In the genomic region with DNA sequence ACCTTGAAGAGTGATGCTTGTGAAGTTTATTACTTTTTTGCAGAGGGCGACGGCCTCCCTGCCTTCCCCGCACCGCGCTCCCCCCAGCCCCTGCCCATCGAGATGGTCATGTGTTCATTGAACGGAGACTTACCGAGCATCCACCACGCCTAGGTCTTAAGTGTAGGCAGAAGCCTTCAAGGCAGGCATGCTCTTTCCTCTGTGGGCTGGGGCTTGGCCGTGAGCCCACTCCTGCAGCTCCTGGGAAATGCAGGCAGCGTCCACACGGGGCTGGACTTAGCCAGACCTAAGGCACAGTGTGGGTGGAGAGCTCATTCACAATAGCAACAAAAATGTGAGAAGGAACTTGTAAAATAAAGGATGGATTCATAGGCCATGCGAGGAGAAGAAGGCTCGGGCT, we compare ENCODE assay signal across 10 cellular contexts. TPM values are rescaled to one million over a fixed set of nuclear protein-coding genes. Genes with fewer than 3 reads are reported as not detected.
DNase-seq lines count a peak whose midpoint lies in the region; ATAC-seq and TF ChIP-seq lines count a peak whose summit lies in the region.
"Had no signal": no experiment of that assay in that cellular context is flagged by ENCODE, and none has a peak within 500 bp of the region (broad histone marks: within the 10 kb centered on the region; RNA-seq: fewer than 3 reads in every experiment).

No MANE protein-coding gene starts in this region.

- no peaks in the 10 kb centered on the region for H3K27me3 Mint-ChIP-seq in activated T-cell treated with anti-CD3 and anti-CD28 coated beads, Interleukin-2, amount 50 U/mL, for 24 hours
- H3K27me3 Mint-ChIP-seq in activated T-cell treated with anti-CD3 and anti-CD28 coated beads, Interleukin-2, amount 50 U/mL, for 4 hours (ENCODE audit: low read depth), result no peaks in the 10 kb centered on the region
- H3K27me3 Mint-ChIP-seq in central memory CD8-positive, alpha-beta T cell, result no peaks in the 10 kb centered on the region
- no peaks in the 10 kb centered on the region for H3K27me3 Mint-ChIP-seq in activated CD4-positive, alpha-beta memory T cell treated with anti-CD3 and anti-CD28 coated beads, Interleukin-2, amount 10 ng/mL, durations not matched to agents 7 days and 5 days

- H3K4me1 Mint-ChIP-seq in activated T-cell treated with anti-CD3 and anti-CD28 coated beads, Interleukin-2, amount 50 U/mL, for 24 hours (ENCODE audit: low read depth), result peaks cover 37% of the 10 kb centered on the region
- peaks cover 21% of the 10 kb centered on the region for H3K4me1 Mint-ChIP-seq in activated T-cell treated with anti-CD3 and anti-CD28 coated beads, Interleukin-2, amount 50 U/mL, for 4 hours (ENCODE audit: low read depth)
- H3K4me1 Mint-ChIP-seq in central memory CD8-positive, alpha-beta T cell, result peaks cover 56% of the 10 kb centered on the region
- peaks cover 41% of the 10 kb centered on the region for H3K4me1 Mint-ChIP-seq in activated CD4-positive, alpha-beta memory T cell treated with anti-CD3 and anti-CD28 coated beads, Interleukin-2, amount 10 ng/mL, durations not matched to agents 7 days and 5 days

- intact Hi-C loops in left lung (cut with DNase I), result no loop called here
- intact Hi-C loops in upper lobe of right lung (cut with DNase I), result no loop called here

- no peak for DNase-seq in activated T-cell treated with anti-CD3 and anti-CD28 coated beads, Interleukin-2, amount 50 U/mL, for 24 hours
- no peak for DNase-seq in activated T-cell treated with anti-CD3 and anti-CD28 coated beads, Interleukin-2, amount 50 U/mL, for 4 hours
- no peak for DNase-seq in central memory CD8-positive, alpha-beta T cell (ENCODE audit: low spot score in 2 of 2)
- DNase-seq in left lung, result peak; percentile 53 to 80
- DNase-seq in upper lobe of right lung, result peak; percentile 88
- DNase-seq in glomerular visceral epithelial cell (ENCODE audit: extremely low spot score), result no peak
- DNase-seq in activated CD4-positive, alpha-beta memory T cell treated with anti-CD3 and anti-CD28 coated beads, Interleukin-2, amount 10 ng/mL, durations not matched to agents 7 days and 5 days, result no peak
- DNase-seq in stimulated activated CD4-positive, alpha-beta T cell treated with anti-CD3 and anti-CD28 coated beads, Interleukin-4, amount 100 ng/mL, for 24 hours, result no peak

- POLR2A ChIA-PET in activated CD4-positive, alpha-beta memory T cell treated with anti-CD3 and anti-CD28 coated beads, Interleukin-2, amount 10 ng/mL, durations not matched to agents 7 days and 5 days (lab: Charles Lee), result interaction anchor here (0.8 to 20.7 kb wide), 8 partner anchors 8 to 139 kb away, joined by 3 to 390 read pairs (median 4); a partner anchor contains a TSS

- no peaks in the 10 kb centered on the region for H3K27me3 ChIP-seq in left lung
- H3K27me3 ChIP-seq in upper lobe of right lung, result no peaks in the 10 kb centered on the region

- H3K9me3 Mint-ChIP-seq in activated T-cell treated with anti-CD3 and anti-CD28 coated beads, Interleukin-2, amount 50 U/mL, for 24 hours, result no peaks in the 10 kb centered on the region
- H3K9me3 Mint-ChIP-seq in activated T-cell treated with anti-CD3 and anti-CD28 coated beads, Interleukin-2, amount 50 U/mL, for 4 hours, result no peaks in the 10 kb centered on the region
- H3K9me3 Mint-ChIP-seq in central memory CD8-positive, alpha-beta T cell, result no peaks in the 10 kb centered on the region
- no peaks in the 10 kb centered on the region for H3K9me3 Mint-ChIP-seq in activated CD4-positive, alpha-beta memory T cell treated with anti-CD3 and anti-CD28 coated beads, Interleukin-2, amount 10 ng/mL, durations not matched to agents 7 days and 5 days

- ATAC-seq in activated T-cell treated with anti-CD3 and anti-CD28 coated beads, Interleukin-2, amount 50 U/mL, for 4 hours, result no peak
- ATAC-seq in central memory CD8-positive, alpha-beta T cell (replicated peaks; ENCODE audit: extremely low read depth, poor library complexity, severe bottlenecking), result no peak
- ATAC-seq in left lung (peak; percentile 94), upper lobe of right lung (peak; percentile 87)
- ATAC-seq: K562 had no signal

- H3K36me3 Mint-ChIP-seq in activated T-cell treated with anti-CD3 and anti-CD28 coated beads, Interleukin-2, amount 50 U/mL, for 24 hours (ENCODE audit: low read depth), result peaks cover 81% of the 10 kb centered on the region
- H3K36me3 Mint-ChIP-seq in activated T-cell treated with anti-CD3 and anti-CD28 coated beads, Interleukin-2, amount 50 U/mL, for 4 hours (ENCODE audit: insufficient read depth), result peaks cover 15% of the 10 kb centered on the region
- peaks cover 64% of the 10 kb centered on the region for H3K36me3 Mint-ChIP-seq in central memory CD8-positive, alpha-beta T cell (ENCODE audit: insufficient read depth)
- peaks cover 75% of the 10 kb centered on the region for H3K36me3 Mint-ChIP-seq in activated CD4-positive, alpha-beta memory T cell treated with anti-CD3 and anti-CD28 coated beads, Interleukin-2, amount 10 ng/mL, durations not matched to agents 7 days and 5 days (ENCODE audit: low read depth)

- H3K27ac Mint-ChIP-seq in activated T-cell treated with anti-CD3 and anti-CD28 coated beads, Interleukin-2, amount 50 U/mL, for 24 hours, result peak overlapping the region; percentile 63
- peak overlapping the region; percentile 42 for H3K27ac Mint-ChIP-seq in central memory CD8-positive, alpha-beta T cell (ENCODE audit: low read depth)
- H3K27ac Mint-ChIP-seq in activated CD4-positive, alpha-beta memory T cell treated with anti-CD3 and anti-CD28 coated beads, Interleukin-2, amount 10 ng/mL, durations not matched to agents 7 days and 5 days, result no peak overlapping the region

- H3K27ac ChIP-seq in left lung (peak overlapping the region; percentile 5 to 53), upper lobe of right lung (no peak overlapping the region)

- CTCF ChIA-PET in activated CD4-positive, alpha-beta memory T cell treated with anti-CD3 and anti-CD28 coated beads, Interleukin-2, amount 10 ng/mL, durations not matched to agents 7 days and 5 days (lab: Charles Lee), result interaction anchor here (1.3 kb wide), 1 partner anchor 83 kb away, joined by 3 read pairs; no protein-coding TSS in a partner anchor

- H3K4me3 ChIP-seq in left lung, result no peak overlapping the region
- H3K4me3 ChIP-seq in upper lobe of right lung, result no peak overlapping the region
- H3K4me3 ChIP-seq: K562 had no signal

- TF ChIP-seq CTCF in left lung (IDR thresholded peaks at IDR 0.05) (no peak), upper lobe of right lung (IDR thresholded peaks at IDR 0.05) (peak; percentile 15)

- peaks cover 9 to 28% of the 10 kb centered on the region in 2 donors for H3K4me1 ChIP-seq in left lung
- peaks cover 26% of the 10 kb centered on the region for H3K4me1 ChIP-seq in upper lobe of right lung

- no peak overlapping the region for H3K4me3 Mint-ChIP-seq in activated T-cell treated with anti-CD3 and anti-CD28 coated beads, Interleukin-2, amount 50 U/mL, for 24 hours
- H3K4me3 Mint-ChIP-seq in activated T-cell treated with anti-CD3 and anti-CD28 coated beads, Interleukin-2, amount 50 U/mL, for 4 hours, result no peak overlapping the region
- no peak overlapping the region for H3K4me3 Mint-ChIP-seq in central memory CD8-positive, alpha-beta T cell
- H3K4me3 Mint-ChIP-seq in activated CD4-positive, alpha-beta memory T cell treated with anti-CD3 and anti-CD28 coated beads, Interleukin-2, amount 10 ng/mL, durations not matched to agents 7 days and 5 days, result no peak overlapping the region
- H3K4me3 Mint-ChIP-seq: CD14-positive monocyte had no signal

- no peaks in the 10 kb centered on the region for H3K9me3 ChIP-seq in left lung
- no peaks in the 10 kb centered on the region for H3K9me3 ChIP-seq in upper lobe of right lung

- peaks cover 0 to 87% of the 10 kb centered on the region in 2 donors for H3K36me3 ChIP-seq in left lung
- peaks cover 43% of the 10 kb centered on the region for H3K36me3 ChIP-seq in upper lobe of right lung

RNA-seq across cellular contexts. Expression of a gene that starts 19.2 kb away (rescaled TPM):
- total RNA-seq in activated T-cell treated with anti-CD3 and anti-CD28 coated beads, Interleukin-2, amount 50 U/mL, for 4 hours, result 100 to 1,000 TPM; 205 to 289 (median 262) TPM
- total RNA-seq in left lung (100 to 1,000 TPM; 212 to 264 TPM), upper lobe of right lung (236 TPM)
- total RNA-seq in activated CD4-positive, alpha-beta memory T cell treated with anti-CD3 and anti-CD28 coated beads, Interleukin-2, amount 10 ng/mL, durations not matched to agents 7 days and 5 days, result 100 to 1,000 TPM; 787 to 849 TPM

RNA-seq across cellular contexts. Expression of a gene that starts 59.7 kb away (rescaled TPM):
- total RNA-seq in activated T-cell treated with anti-CD3 and anti-CD28 coated beads, Interleukin-2, amount 50 U/mL, for 4 hours, result 10 to 100 TPM; 15.8 to 16.5 (median 16.4) TPM
- total RNA-seq in left lung (10 to 100 TPM; 31.9 to 36.0 TPM), upper lobe of right lung (51.6 TPM)
- 10 to 100 TPM; 16.0 to 20.0 TPM for total RNA-seq in activated CD4-positive, alpha-beta memory T cell treated with anti-CD3 and anti-CD28 coated beads, Interleukin-2, amount 10 ng/mL, durations not matched to agents 7 days and 5 days

RNA-seq across cellular contexts. Expression of a gene that starts 59.8 kb away (rescaled TPM):
- 10 to 100 TPM; 18.9 to 25.2 (median 19.1) TPM for total RNA-seq in activated T-cell treated with anti-CD3 and anti-CD28 coated beads, Interleukin-2, amount 50 U/mL, for 4 hours
- total RNA-seq in left lung, result 10 to 100 TPM; 55.4 to 83.8 TPM
- 59.8 TPM for total RNA-seq in upper lobe of right lung
- 10 to 100 TPM; 56.5 to 61.1 TPM for total RNA-seq in activated CD4-positive, alpha-beta memory T cell treated with anti-CD3 and anti-CD28 coated beads, Interleukin-2, amount 10 ng/mL, durations not matched to agents 7 days and 5 days

Comparison
In these comparisons a context has a peak if more than half of its experiments do, and no peak if none do; other contexts are left out.
1. DNase-seq: peak in left lung (2 of 2) and upper lobe of right lung (single experiment); none in activated T-cell treated with anti-CD3 and anti-CD28 coated beads, Interleukin-2, amount 50 U/mL, for 24 hours (single experiment), activated T-cell treated with anti-CD3 and anti-CD28 coated beads, Interleukin-2, amount 50 U/mL, for 4 hours (single experiment), central memory CD8-positive, alpha-beta T cell (0 of 2), glomerular visceral epithelial cell (single experiment), activated CD4-positive, alpha-beta memory T cell treated with anti-CD3 and anti-CD28 coated beads, Interleukin-2, amount 10 ng/mL, durations not matched to agents 7 days and 5 days (single experiment) and stimulated activated CD4-positive, alpha-beta T cell treated with anti-CD3 and anti-CD28 coated beads, Interleukin-4, amount 100 ng/mL, for 24 hours (single experiment).
2. ATAC-seq: peak in left lung (single experiment) and upper lobe of right lung (single experiment); none in activated T-cell treated with anti-CD3 and anti-CD28 coated beads, Interleukin-2, amount 50 U/mL, for 4 hours (0 of 2) and central memory CD8-positive, alpha-beta T cell (single experiment).